12 cellular contexts compared by ENCODE assay signal in genomic region chr2:47195149-47195548, GRCh38. TPM values are rescaled to one million over a fixed set of nuclear protein-coding genes. Genes with fewer than 3 reads are reported as not detected.
DNase-seq lines count a peak whose midpoint lies in the region; ATAC-seq, FAIRE-seq and TF ChIP-seq lines count a peak whose summit lies in the region.
"Had no signal": no experiment of that assay in that cellular context is flagged by ENCODE, and none has a peak within 500 bp of the region (broad histone marks: within the 10 kb centered on the region; RNA-seq: fewer than 3 reads in every experiment).

No MANE protein-coding gene starts in this region.

- no peaks in the 10 kb centered on the region for H3K9me3 ChIP-seq in A549
- no peaks in the 10 kb centered on the region for H3K9me3 ChIP-seq in adipocyte (ENCODE audit: control insufficient read depth, low read length)
- no peaks in the 10 kb centered on the region for H3K9me3 ChIP-seq in CD8-positive, alpha-beta T cell (ENCODE audit: low read length)
- H3K9me3 ChIP-seq: body of pancreas had no signal

- H3K27me3 ChIP-seq in adipocyte (replicated peaks; ENCODE audit: control insufficient read depth, insufficient read depth, low read length), result no peaks in the 10 kb centered on the region
- H3K27me3 ChIP-seq in CD8-positive, alpha-beta T cell (ENCODE audit: insufficient read depth, low read length), result no peaks in the 10 kb centered on the region
- H3K27me3 ChIP-seq: body of pancreas had no signal

- H3K36me3 ChIP-seq in adipocyte (ENCODE audit: control insufficient read depth, insufficient read depth, low read length, severe bottlenecking), result no peaks in the 10 kb centered on the region
- no peaks in the 10 kb centered on the region for H3K36me3 ChIP-seq in CD8-positive, alpha-beta T cell (ENCODE audit: insufficient read depth, low read length)

- H3K36me3 Mint-ChIP-seq in glutamatergic neuron (ENCODE audit: unreplicated experiment), result no peaks in the 10 kb centered on the region
- no peaks in the 10 kb centered on the region for H3K36me3 Mint-ChIP-seq in CD8-positive, alpha-beta T cell

- peak in 1 of 2 experiments; percentile 16; a peak in 1 of 5 replicates for TF ChIP-seq EP300 in A549 (IDR thresholded peaks at IDR 0.05)

- TF ChIP-seq RAD21 in A549 (conservative IDR thresholded peaks at IDR 0.05 in 1 of 2, IDR thresholded peaks at IDR 0.05 in 1 of 2), result peak; percentile 52 to 70

- H3K27ac Mint-ChIP-seq in glutamatergic neuron (ENCODE audit: unreplicated experiment), result peak overlapping the region; percentile 90
- H3K27ac Mint-ChIP-seq in CD8-positive, alpha-beta T cell, result no peak overlapping the region
- H3K27ac Mint-ChIP-seq: activated T-helper 1 cell treated with anti-CD3 and anti-CD28 coated beads, Interleukin-12 subunit alpha, Interleukin-12 subunit beta, Interleukin-2, Interleukin-4 antibody, amounts not matched to agents 30 ng/mL and 10 ng/mL and 1 ng/mL, durations not matched to agents 14 hours and 24 hours and 36 hours; stimulated activated naive CD8-positive, alpha-beta T cell treated with anti-CD3 and anti-CD28 coated beads, Interleukin-15, Interleukin-2, amounts not matched to agents 100 ng/mL and 50 ng/mL, for 24 hours had no signal

- intact Hi-C loops in left cardiac atrium (cut with DNase I), result no loop called here
- intact Hi-C loops in CD8-positive, alpha-beta T cell (cut with DNase I, micrococcal nuclease), result loop anchor here in 1 of 2 experiments (5.0 kb wide), 1 partner anchor 62 kb away; no protein-coding TSS in a partner anchor

- H3K4me1 ChIP-seq in A549 (peaks cover 85% of the 10 kb centered on the region), adipocyte (ENCODE audit: control insufficient read depth, insufficient read depth, low read length) (peaks cover 56% of the 10 kb centered on the region)
- H3K4me1 ChIP-seq in CD8-positive, alpha-beta T cell (ENCODE audit: insufficient read depth, low read length), result no peaks in the 10 kb centered on the region
- H3K4me1 ChIP-seq: body of pancreas had no signal

- peaks cover 7% of the 10 kb centered on the region for H3K27me3 Mint-ChIP-seq in glutamatergic neuron (ENCODE audit: unreplicated experiment)
- peaks cover 6% of the 10 kb centered on the region for H3K27me3 Mint-ChIP-seq in CD8-positive, alpha-beta T cell (ENCODE audit: low read depth)

- POLR2A ChIA-PET in A549 (lab: Yijun Ruan, JAX), result no interaction called here
- POLR2A ChIA-PET in CD8-positive, alpha-beta T cell (lab: Charles Lee), result no interaction called here

- ATAC-seq in A549, result no peak
- ATAC-seq in left cardiac atrium, result no peak
- no peak for ATAC-seq in CD8-positive, alpha-beta T cell
- ATAC-seq: body of pancreas had no signal

- TF ChIP-seq CTCF in A549 (IDR thresholded peaks at IDR 0.05) (peak; percentile 20; the same call in 1 of the 3 replicates), glutamatergic neuron (IDR thresholded peaks at IDR 0.05; ENCODE audit: partially characterized antibody, unreplicated experiment) (no peak)
- TF ChIP-seq CTCF in CD8-positive, alpha-beta T cell (IDR thresholded peaks at IDR 0.05), result no peak

- CTCF ChIA-PET in A549 (lab: Yijun Ruan, JAX), result interaction anchor here (0.5 to 2.5 kb wide), 18 partner anchors 13 to 206 kb away, joined by 3 to 11 read pairs (median 3); no protein-coding TSS in a partner anchor
- CTCF ChIA-PET in CD8-positive, alpha-beta T cell (lab: Charles Lee), result interaction anchor here (0.6 to 1.1 kb wide), 4 partner anchors 22 to 1402 kb away, joined by 3 read pairs; no protein-coding TSS in a partner anchor

- H3K9ac ChIP-seq in adipocyte (ENCODE audit: low read length), result no peak overlapping the region

- no peak overlapping the region for H3K4me3 Mint-ChIP-seq in glutamatergic neuron (ENCODE audit: unreplicated experiment)
- H3K4me3 Mint-ChIP-seq in CD8-positive, alpha-beta T cell, result no peak overlapping the region
- H3K4me3 Mint-ChIP-seq: activated T-helper 1 cell treated with anti-CD3 and anti-CD28 coated beads, Interleukin-12 subunit alpha, Interleukin-12 subunit beta, Interleukin-2, Interleukin-4 antibody, amounts not matched to agents 30 ng/mL and 10 ng/mL and 1 ng/mL, durations not matched to agents 14 hours and 24 hours and 36 hours; stimulated activated naive CD8-positive, alpha-beta T cell treated with anti-CD3 and anti-CD28 coated beads, Interleukin-15, Interleukin-2, amounts not matched to agents 100 ng/mL and 50 ng/mL, for 24 hours had no signal

- H3K4me3 ChIP-seq in A549 (no peak overlapping the region), adipocyte (ENCODE audit: low read length) (no peak overlapping the region)
- H3K4me3 ChIP-seq in CD8-positive, alpha-beta T cell (ENCODE audit: low read depth, low read length), result no peak overlapping the region
- H3K4me3 ChIP-seq: body of pancreas had no signal

- H3K4me2 ChIP-seq in A549, result peak overlapping the region; percentile 81

- FAIRE-seq in A549 (lab: Jason Lieb, UNC), result no peak
- FAIRE-seq in frontal cortex (lab: Jason Lieb, UNC), result no peak

- H3K27ac ChIP-seq in A549, result peak overlapping the region; percentile 94
- no peak overlapping the region for H3K27ac ChIP-seq in CD8-positive, alpha-beta T cell (ENCODE audit: low read depth, low read length)
- H3K27ac ChIP-seq: body of pancreas had no signal

- DNase-seq in A549 (ENCODE audit: low read depth in 1 of 2, low spot score in 1 of 2) (peak in 1 of 2 experiments; percentile 53), HK-2 (ENCODE audit: unreplicated experiment) (peak; percentile 24), adipocyte (ENCODE audit: low read depth) (peak; percentile 59), glutamatergic neuron (no peak), frontal cortex (ENCODE audit: low spot score in 2 of 2) (no peak), left cardiac atrium (no peak), NCI-H1930 (lab: John Stamatoyannopoulos, UW) (no peak)
- DNase-seq in CD8-positive, alpha-beta T cell, result no peak
- DNase-seq: body of pancreas, DND-41 had no signal

- 55% methylated on average over 3 of the region's 3 CpGs for WGBS in A549 (ENCODE audit: missing lambda C conversion rate)

- peaks cover 70% of the 10 kb centered on the region for H3K4me1 Mint-ChIP-seq in glutamatergic neuron (ENCODE audit: low read depth, unreplicated experiment)
- H3K4me1 Mint-ChIP-seq in CD8-positive, alpha-beta T cell (ENCODE audit: low read depth), result no peaks in the 10 kb centered on the region

- peaks cover 12% of the 10 kb centered on the region for H3K9me3 Mint-ChIP-seq in glutamatergic neuron (ENCODE audit: unreplicated experiment)
- H3K9me3 Mint-ChIP-seq in CD8-positive, alpha-beta T cell, result no peaks in the 10 kb centered on the region
- H3K9me3 Mint-ChIP-seq: activated T-helper 1 cell treated with anti-CD3 and anti-CD28 coated beads, Interleukin-12 subunit alpha, Interleukin-12 subunit beta, Interleukin-2, Interleukin-4 antibody, amounts not matched to agents 30 ng/mL and 10 ng/mL and 1 ng/mL, durations not matched to agents 14 hours and 24 hours and 36 hours; stimulated activated naive CD8-positive, alpha-beta T cell treated with anti-CD3 and anti-CD28 coated beads, Interleukin-15, Interleukin-2, amounts not matched to agents 100 ng/mL and 50 ng/mL, for 24 hours had no signal

- TF ChIP-seq POLR2A in A549 (IDR thresholded peaks at IDR 0.05; ENCODE audit: low read length), result no peak

TF ChIP-seq in A549, 52 proteins besides CTCF, POLR2A, EP300 and RAD21:
- TF ChIP-seq FOSL2 (IDR thresholded peaks at IDR 0.05) (no peak), FOSL2 (CRISPR knock-in tag; IDR thresholded peaks at IDR 0.05) (peak; percentile 49), JUN (IDR thresholded peaks at IDR 0.05) (peak in 1 of 2 experiments; percentile 43; a peak in 1 of 5 replicates), SMC3 (IDR thresholded peaks at IDR 0.05) (peak; percentile 63; the same call in 2 of the 3 replicates), FOXS1 (CRISPR knock-in tag; IDR thresholded peaks at IDR 0.05) (no peak), CEBPB (IDR thresholded peaks at IDR 0.05) (peak; percentile 27 to 48; a peak in 1 of 4 replicates)

RNA-seq across cellular contexts. Expression of gene CALM2, which starts 18.8 kb away (rescaled TPM):
- polyA plus RNA-seq in A549 (2011; rRNA removed) (1,000 and 1,652 TPM in 2 replicates), A549 (2017; fragmentation: RNase III; extraction: RNeasy Plus Mini Kit Qiagen cat#74134 plus additional on column Dnase treatment) (1,376 to 1,704 TPM (median 1,440 TPM) in 3 replicates)
- 421 and 548 TPM in 2 replicates for polyA plus RNA-seq in A549 (2012; cell fraction: cytosol; rRNA removed)
- 121 and 248 TPM in 2 replicates for polyA plus RNA-seq in A549 (2012; cell fraction: nucleus; rRNA removed)
- 173 and 174 TPM in 2 replicates for polyA minus RNA-seq in A549 (2011; rRNA and poly(A)+ RNA removed)
- total RNA-seq in glutamatergic neuron (ENCODE audit: unreplicated experiment) (1,225 TPM), frontal cortex (934 TPM), left cardiac atrium (100 to 1,000 TPM; 435 to 492 TPM)
- 100 to 1,000 TPM; 185 to 201 TPM for total RNA-seq in CD8-positive, alpha-beta T cell

RNA-seq across cellular contexts. Expression of gene STPG4, which starts 40.0 kb away (rescaled TPM):
- 0.09 and 0.13 TPM in 2 replicates for polyA plus RNA-seq in A549 (2011; rRNA removed)
- 0.13 TPM in 1 of 2 replicates, not detected in the other for polyA plus RNA-seq in A549 (2012; cell fraction: cytosol; rRNA removed)
- polyA plus RNA-seq in A549 (2012; cell fraction: nucleus; rRNA removed), result 0.12 and 0.33 TPM in 2 replicates
- 0.05 to 0.16 TPM (median 0.14 TPM) in 3 replicates for polyA plus RNA-seq in A549 (2017; fragmentation: RNase III; extraction: RNeasy Plus Mini Kit Qiagen cat#74134 plus additional on column Dnase treatment)
- 0.29 and 0.33 TPM in 2 replicates for polyA minus RNA-seq in A549 (2011; rRNA and poly(A)+ RNA removed)
- total RNA-seq in glutamatergic neuron (ENCODE audit: unreplicated experiment), result 1.3 TPM
- total RNA-seq in frontal cortex, result 0.41 TPM
- total RNA-seq in left cardiac atrium, result not detected
- total RNA-seq in CD8-positive, alpha-beta T cell, result under 1 TPM in 1 of 2 experiments, not detected in 1; 0.39 TPM
- total RNA-seq: body of pancreas had no signal

Comparison
In these comparisons a context has a peak if more than half of its experiments do, and no peak if none do; other contexts are left out.
1. DNase-seq: peak in HK-2 (single experiment) and adipocyte (single experiment); none in glutamatergic neuron (single experiment), frontal cortex (0 of 2), left cardiac atrium (single experiment), NCI-H1930 (0 of 2) and CD8-positive, alpha-beta T cell (0 of 7).